In the genomic region with DNA sequence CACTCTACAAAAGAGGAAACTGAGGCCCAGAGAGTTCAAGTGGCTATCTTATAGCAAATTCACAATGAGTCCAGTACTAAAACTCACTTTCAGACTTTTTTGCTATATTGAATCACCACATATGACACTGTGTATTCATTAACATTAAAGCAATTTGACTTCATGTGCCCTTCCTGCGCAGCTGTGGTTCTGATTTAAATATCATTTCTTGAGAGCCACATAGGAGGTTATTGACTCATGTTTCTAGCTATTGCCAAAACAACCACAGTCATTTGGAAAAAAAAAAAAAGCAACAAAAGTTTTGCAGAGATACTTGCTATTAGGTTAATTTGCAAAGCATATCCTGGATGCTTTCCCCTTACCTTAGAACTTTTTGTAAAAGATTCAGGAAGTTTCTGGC, we compare ENCODE assay signal across 18 cellular contexts.
"Had no signal": no experiment of that assay in that cellular context is flagged by ENCODE, and none has a peak within 500 bp of the region (broad histone marks: within the 10 kb centered on the region; RNA-seq: fewer than 3 reads in every experiment).

No MANE protein-coding gene starts in this region.

- H3K4me3 ChIP-seq: MG63, SJSA1, SK-N-MC had no signal

- H3K27ac ChIP-seq: SJSA1, SK-N-MC had no signal

- H3K36me3 ChIP-seq: MG63, SJSA1 had no signal

- DNase-seq: KBM-7; MG63; NCI-H1092; NCI-H1105 treated with DMSO at 0.1 percent for 48 hours; NCI-H1417 treated with DMSO at 0.1 percent for 48 hours; NCI-H146; NCI-H1694 treated with DMSO at 0.1 percent for 48 hours; NCI-H1930; NCI-H2081; NCI-H2107; NCI-H2227 treated with DMSO at 0.1 percent for 48 hours; NCI-H524; NCI-H82; NK-92 treated with Interleukin-12 subunit alpha and Interleukin-12 subunit beta, amount 100 ng/mL, for 24 hours; PC-3; SHP77 treated with DMSO at 0.1 percent for 48 hours had no signal

- H3K27me3 ChIP-seq: MG63, SJSA1 had no signal

- H3K9me3 ChIP-seq: MG63, SJSA1 had no signal
